In the genomic region with DNA sequence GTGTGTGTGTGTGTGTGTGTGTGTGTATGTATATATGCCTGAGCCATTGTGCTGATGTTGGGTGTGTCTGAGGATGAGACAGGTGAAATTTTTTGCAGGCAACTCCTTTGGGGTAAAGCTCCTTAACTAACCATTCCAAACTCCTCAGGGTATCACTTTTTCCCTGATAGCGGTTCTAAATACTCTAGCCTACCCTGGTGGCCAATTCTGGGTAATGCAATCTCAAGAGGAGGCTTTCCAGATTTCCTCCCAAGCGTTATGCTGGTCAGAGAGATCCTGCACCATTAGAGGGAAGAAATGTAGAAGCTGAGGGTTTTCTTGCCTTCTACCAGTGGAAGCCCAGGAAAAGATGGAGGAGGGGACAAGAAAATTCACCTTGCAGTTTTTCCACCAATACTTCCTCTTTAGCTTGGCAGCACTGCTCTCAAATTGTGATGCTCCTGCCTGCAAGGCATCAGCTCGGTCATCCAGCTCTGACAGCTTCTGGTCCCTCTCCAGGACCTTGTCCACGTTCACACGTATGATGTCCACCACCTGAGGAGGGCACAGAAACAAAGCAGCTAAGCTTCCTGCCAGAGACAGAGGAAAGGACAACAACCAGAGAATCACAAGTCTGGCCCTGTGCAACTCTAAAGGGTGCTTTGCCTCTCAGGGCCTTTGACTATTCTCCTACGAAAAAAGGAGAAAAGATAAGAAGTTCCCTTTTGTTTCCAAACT, we compare ENCODE assay signal across 1 cellular context.
TF ChIP-seq lines count a peak whose summit lies in the region.

No MANE protein-coding gene starts in this region.

TF ChIP-seq in HepG2, 621 proteins besides CTCF, POLR2A, EP300 and RAD21:
- TF ChIP-seq SMC3 (IDR thresholded peaks at IDR 0.05; ENCODE audit: low read length) = peak; percentile 94
- peak; percentile 6; the same call in 1 of the 2 replicates for TF ChIP-seq CEBPG (CRISPR knock-in tag; IDR thresholded peaks at IDR 0.05)
- peak; percentile 88 for TF ChIP-seq STAG1 (CRISPR knock-in tag; IDR thresholded peaks at IDR 0.05)
- no peak for TF ChIP-seq ZNF572 (CRISPR knock-in tag; IDR thresholded peaks at IDR 0.05)
TF ChIP-seq in HepG2: peak in this region for 3.
